ENCODE assay signal across 23 cellular contexts in the genomic region with DNA sequence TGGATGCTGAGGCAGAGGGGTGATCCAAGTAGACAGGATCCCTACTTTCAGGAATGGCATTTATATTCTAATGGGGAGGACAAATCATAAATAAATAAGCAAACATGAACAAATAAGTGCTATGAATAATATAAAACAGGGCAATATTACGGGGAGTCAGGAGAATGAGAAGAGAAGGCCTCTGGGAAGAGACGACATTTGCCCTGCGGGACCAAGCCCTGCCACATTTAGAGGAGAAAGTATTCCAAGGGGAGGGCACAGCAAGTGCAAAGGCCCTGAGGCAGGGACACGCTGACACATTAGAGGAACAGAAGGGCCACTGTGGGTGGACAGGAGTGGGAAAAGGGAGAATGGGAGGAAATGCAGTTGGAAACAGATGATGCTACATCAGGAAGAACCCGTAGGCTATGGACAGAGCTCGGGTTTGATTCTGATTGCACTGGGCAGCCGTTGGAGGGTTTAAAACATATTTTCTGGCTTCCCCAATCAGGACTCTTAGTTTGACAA. TPM values are rescaled to one million over a fixed set of nuclear protein-coding genes. Genes with fewer than 3 reads are reported as not detected.
DNase-seq lines count a peak whose midpoint lies in the region; ATAC-seq and TF ChIP-seq lines count a peak whose summit lies in the region.
"Had no signal": no experiment of that assay in that cellular context is flagged by ENCODE, and none has a peak within 500 bp of the region (broad histone marks: within the 10 kb centered on the region; RNA-seq: fewer than 3 reads in every experiment).

No MANE protein-coding gene starts in this region.

- peaks cover 13% of the 10 kb centered on the region for H3K4me1 ChIP-seq in CD8-positive, alpha-beta T cell (ENCODE audit: insufficient read depth, low read length)
- H3K4me1 ChIP-seq in HCT116 (ENCODE audit: control insufficient read depth in 1 of 2, insufficient read depth in 2 of 2, low read length in 2 of 2) (peaks cover 11 to 21% of the 10 kb centered on the region in 2 experiments), mucosa of descending colon (ENCODE audit: low read depth) (peaks cover 12% of the 10 kb centered on the region)

- BruUV-seq in HCT116 (replicated peaks; lab: Mats Ljungman, UMichigan), result no TSS peak

- H3K27ac Mint-ChIP-seq in CD8-positive, alpha-beta T cell, result no peak overlapping the region
- H3K27ac Mint-ChIP-seq in activated B cell treated with CpG ODN at 0.5 μM for 24 hours, result peak overlapping the region; percentile 7
- peak overlapping the region in 1 of 6 donors; percentile 76 for H3K27ac Mint-ChIP-seq in naive B cell
- H3K27ac Mint-ChIP-seq: HFFc6, mesothelial cell of epicardium had no signal

- no peak overlapping the region for H3K4me3 ChIP-seq in CD8-positive, alpha-beta T cell (ENCODE audit: low read depth, low read length)
- H3K4me3 ChIP-seq in HCT116 (replicated peaks in 1 of 2; ENCODE audit: low read depth in 1 of 2, low read length in 2 of 2) (peak overlapping the region in 1 of 2 experiments; percentile 89; a peak in 1 of 4 replicates), mucosa of descending colon (no peak overlapping the region)
- H3K4me3 ChIP-seq: psoas muscle had no signal

- no peaks in the 10 kb centered on the region for H4K20me1 ChIP-seq in HCT116 (ENCODE audit: insufficient read depth)

- no peak for TF ChIP-seq RAD21 in HCT116 (IDR thresholded peaks at IDR 0.05; ENCODE audit: low read depth)

- CTCF ChIA-PET in CD8-positive, alpha-beta T cell (lab: Charles Lee), result no interaction called here
- CTCF ChIA-PET in HCT116 (lab: Charles Lee), result no interaction called here
- CTCF ChIA-PET in activated B cell treated with CpG ODN at 0.5 μM for 24 hours (lab: Charles Lee), result no interaction called here

- H3K9me3 ChIP-seq in CD8-positive, alpha-beta T cell (ENCODE audit: low read length), result no peaks in the 10 kb centered on the region
- H3K9me3 ChIP-seq in HCT116 (ENCODE audit: control insufficient read depth in 1 of 2, insufficient read depth in 1 of 2, low read depth in 1 of 2, low read length in 2 of 2), result no peaks in the 10 kb centered on the region
- no peaks in the 10 kb centered on the region for H3K9me3 ChIP-seq in mucosa of descending colon
- H3K9me3 ChIP-seq: ascending aorta, left ventricle myocardium inferior, neutrophil, psoas muscle, vagina had no signal

- H3K36me3 ChIP-seq in CD8-positive, alpha-beta T cell (ENCODE audit: insufficient read depth, low read length), result peaks cover 5% of the 10 kb centered on the region
- H3K36me3 ChIP-seq in HCT116 (ENCODE audit: control insufficient read depth in 1 of 2, insufficient read depth in 2 of 2, low read length in 2 of 2) (peaks cover 2 to 5% of the 10 kb centered on the region in 2 experiments; a peak in 1 of 4 replicates), mucosa of descending colon (ENCODE audit: low read depth) (no peaks in the 10 kb centered on the region)

- H3K9ac ChIP-seq in HCT116 (ENCODE audit: low read length), result no peak overlapping the region

- H3K36me3 Mint-ChIP-seq in CD8-positive, alpha-beta T cell, result peaks cover 15% of the 10 kb centered on the region
- peaks cover 20% of the 10 kb centered on the region for H3K36me3 Mint-ChIP-seq in activated B cell treated with CpG ODN at 0.5 μM for 24 hours (ENCODE audit: low read depth)
- peaks cover 3 to 9% of the 10 kb centered on the region in 2 donors for H3K36me3 Mint-ChIP-seq in naive B cell

- H3K4me1 Mint-ChIP-seq in CD8-positive, alpha-beta T cell (ENCODE audit: low read depth), result peaks cover 34% of the 10 kb centered on the region
- H3K4me1 Mint-ChIP-seq in activated B cell treated with CpG ODN at 0.5 μM for 24 hours (peaks cover 30% of the 10 kb centered on the region), naive B cell (peaks cover 29 to 44% (median 34%) of the 10 kb centered on the region in 3 donors)

- no peak overlapping the region for H3K27ac ChIP-seq in CD8-positive, alpha-beta T cell (ENCODE audit: low read depth, low read length)
- H3K27ac ChIP-seq in HCT116 (ENCODE audit: low read depth, low read length), result no peak overlapping the region
- H3K27ac ChIP-seq: ascending aorta, left ventricle myocardium inferior, neutrophil, psoas muscle, vagina had no signal

- no peaks in the 10 kb centered on the region for H3K9me2 ChIP-seq in HCT116 (ENCODE audit: insufficient read depth)

- intact Hi-C loops in CD8-positive, alpha-beta T cell (cut with DNase I, micrococcal nuclease), result loop anchor here (2.0 to 10.0 kb wide), 5 partner anchors 173 to 1635 kb away; partner anchors contain the start of genes RFC5 (in 2 of the 2), SUDS3 (in 2 of the 2), TAOK3 (in 2 of the 2) and FBXO21 (in 1 of the 2)
- intact Hi-C loops in HCT116 (cut with micrococcal nuclease) (loop anchor here (2.0 kb wide), 1 partner anchor 79 kb away; no protein-coding TSS in a partner anchor), activated B cell treated with CpG ODN at 0.5 μM for 24 hours (cut with micrococcal nuclease) (loop anchor here (5.0 kb wide), 2 partner anchors 63 to 448 kb away; no protein-coding TSS in a partner anchor), mucosa of descending colon (cut with DNase I, micrococcal nuclease) (no loop called here)

- H3K9me3 Mint-ChIP-seq in CD8-positive, alpha-beta T cell, result no peaks in the 10 kb centered on the region
- H3K9me3 Mint-ChIP-seq in activated B cell treated with CpG ODN at 0.5 μM for 24 hours (no peaks in the 10 kb centered on the region), naive B cell (no peaks in the 10 kb centered on the region)
- H3K9me3 Mint-ChIP-seq: HFFc6, mesothelial cell of epicardium had no signal

- RAD21 ChIA-PET in HCT116 (lab: Charles Lee; ENCODE audit: low non-redundant PET in 1 of 2, low total read pairs in 2 of 2, uncharacterized antibody in 2 of 2, unreplicated experiment in 2 of 2), result no interaction called here

- H3K79me2 ChIP-seq in HCT116 (ENCODE audit: insufficient read depth, low read length), result peaks cover 17% of the 10 kb centered on the region

- peak overlapping the region; percentile 8 for H3K4me3 Mint-ChIP-seq in CD8-positive, alpha-beta T cell
- H3K4me3 Mint-ChIP-seq in activated B cell treated with CpG ODN at 0.5 μM for 24 hours (peak overlapping the region; percentile 5), naive B cell (peak overlapping the region in 5 of 8 donors; percentile 0 to 99 (median 93))

- no peaks in the 10 kb centered on the region for H3K27me3 Mint-ChIP-seq in CD8-positive, alpha-beta T cell (ENCODE audit: low read depth)
- H3K27me3 Mint-ChIP-seq in activated B cell treated with CpG ODN at 0.5 μM for 24 hours (no peaks in the 10 kb centered on the region), naive B cell (no peaks in the 10 kb centered on the region)

- no peak overlapping the region for H2AFZ ChIP-seq in HCT116 (ENCODE audit: low read depth, low read length, poor library complexity, severe bottlenecking)

- no peak for TF ChIP-seq CTCF in CD8-positive, alpha-beta T cell (IDR thresholded peaks at IDR 0.05)
- no peak for TF ChIP-seq CTCF in HCT116 (IDR thresholded peaks at IDR 0.05 in 2 of 3, conservative IDR thresholded peaks at IDR 0.05 in 1 of 3; ENCODE audit: borderline replicate concordance in 1 of 3, insufficient read depth in 1 of 3, low read depth in 2 of 3, low read length in 2 of 3)
- TF ChIP-seq CTCF in activated B cell treated with CpG ODN at 0.5 μM for 24 hours (IDR thresholded peaks at IDR 0.05), result no peak
- TF ChIP-seq CTCF in mucosa of descending colon (IDR thresholded peaks at IDR 0.05), result no peak

- DNase-seq in CD8-positive, alpha-beta T cell, result no peak
- DNase-seq in HCT116 (ENCODE audit: low read depth, low spot score) (no peak), activated B cell treated with CpG ODN at 0.5 μM for 24 hours (no peak), naive B cell (no peak), AG20443 (ENCODE audit: low spot score) (no peak), GF-D8 (lab: John Stamatoyannopoulos, UW) (no peak), mucosa of descending colon (no peak)
- DNase-seq: activated naive CD4-positive, alpha-beta T cell treated with anti-CD3 and anti-CD28 coated beads, Interleukin-2, amount 50 U/mL, for 16 hours; activated T-cell treated with anti-CD3 and anti-CD28 coated beads, Interleukin-2, amount 50 U/mL, for 48 hours; DMS53; erythroblast; foreskin fibroblast; HFFc6; left ventricle myocardium inferior; NCI-H2081 treated with DMSO at 0.1 percent for 48 hours; NCI-H510A treated with DMSO at 0.1 percent for 48 hours; psoas muscle; SW 1271 had no signal

- POLR2A ChIA-PET in CD8-positive, alpha-beta T cell (lab: Charles Lee), result no interaction called here
- POLR2A ChIA-PET in HCT116 (lab: Charles Lee) (no interaction called here), activated B cell treated with CpG ODN at 0.5 μM for 24 hours (lab: Charles Lee) (no interaction called here)

- H3K4me2 ChIP-seq in HCT116 (ENCODE audit: low read length), result peak overlapping the region; percentile 90; the same call in 1 of the 2 replicates

- ATAC-seq in CD8-positive, alpha-beta T cell, result no peak
- ATAC-seq in HCT116 (no peak), activated B cell treated with CpG ODN at 0.5 μM for 24 hours (ENCODE audit: low read depth) (no peak), naive B cell (ENCODE audit: low read depth in 2 of 2) (no peak), mucosa of descending colon (no peak)
- ATAC-seq: activated CD4-positive, CD25-positive, alpha-beta regulatory T cell treated with anti-CD3 and anti-CD28 coated beads, Interleukin-2, amount 50 U/mL, for 24 hours; psoas muscle had no signal

- no peak for TF ChIP-seq POLR2A in HCT116 (IDR thresholded peaks at IDR 0.05; ENCODE audit: borderline replicate concordance, extremely low read depth, insufficient read depth, insufficient read length)

- no peaks in the 10 kb centered on the region for H3K27me3 ChIP-seq in CD8-positive, alpha-beta T cell (ENCODE audit: insufficient read depth, low read length)
- H3K27me3 ChIP-seq in HCT116 (ENCODE audit: insufficient read depth, low read length), result no peaks in the 10 kb centered on the region
- H3K27me3 ChIP-seq: ascending aorta, vagina had no signal

TF ChIP-seq in HCT116, 20 proteins besides CTCF, POLR2A, EP300 and RAD21:
- TF ChIP-seq ELF1 (IDR thresholded peaks at IDR 0.05; ENCODE audit: borderline replicate concordance, low read depth) (no peak), ZNF274 (IDR thresholded peaks at IDR 0.05; ENCODE audit: low read depth, low read length) (no peak)

RNA-seq across cellular contexts. Expression of gene RNFT2, which starts 1.3 kb away (rescaled TPM):
- total RNA-seq in CD8-positive, alpha-beta T cell, result 1 to 10 TPM; 3.8 to 4.1 TPM
- 34.9 TPM for total RNA-seq in HCT116 (2021; ENCODE audit: unreplicated experiment)
- 9.3 and 12.1 TPM in 2 replicates for polyA plus RNA-seq in HCT116 (2012)
- 7.5 and 8.7 TPM in 2 replicates for total RNA-seq in activated B cell treated with CpG ODN at 0.5 μM for 24 hours
- 1 to 10 TPM; 1.4 to 3.5 (median 2.5) TPM for polyA plus RNA-seq in naive B cell (ENCODE audit: low read depth in 6 of 6)
- total RNA-seq in mucosa of descending colon, result 1 to 10 TPM; 2.0 to 3.7 (median 2.1) TPM

RNA-seq across cellular contexts. Expression of gene SPRING1, which starts 1.6 kb away (rescaled TPM):
- total RNA-seq in CD8-positive, alpha-beta T cell, result 10 to 100 TPM; 14.1 to 14.4 TPM
- total RNA-seq in HCT116 (2021; ENCODE audit: unreplicated experiment), result 28.5 TPM
- 11.5 and 12.9 TPM in 2 replicates for polyA plus RNA-seq in HCT116 (2012)
- total RNA-seq in activated B cell treated with CpG ODN at 0.5 μM for 24 hours, result 31.6 and 36.4 TPM in 2 replicates
- 10 to 100 TPM; 26.9 to 47.1 (median 31.9) TPM for polyA plus RNA-seq in naive B cell (ENCODE audit: low read depth in 6 of 6)
- 10 to 100 TPM; 32.2 to 53.7 (median 53.6) TPM for total RNA-seq in mucosa of descending colon

Comparison
In these comparisons a context has a peak if more than half of its experiments do, and no peak if none do; other contexts are left out.
1. H3K4me3 Mint-ChIP-seq: peak in every context shown above with its lines; median percentile 93 in naive B cell; 8 in CD8-positive, alpha-beta T cell; 5 in activated B cell treated with CpG ODN at 0.5 μM for 24 hours.
2. intact Hi-C loops: an anchor here in CD8-positive, alpha-beta T cell (2.0 to 10.0 kb wide), HCT116 (2.0 kb wide) and activated B cell treated with CpG ODN at 0.5 μM for 24 hours (5.0 kb wide); none called in mucosa of descending colon.